11 cellular contexts compared by ENCODE assay signal in the genomic region with DNA sequence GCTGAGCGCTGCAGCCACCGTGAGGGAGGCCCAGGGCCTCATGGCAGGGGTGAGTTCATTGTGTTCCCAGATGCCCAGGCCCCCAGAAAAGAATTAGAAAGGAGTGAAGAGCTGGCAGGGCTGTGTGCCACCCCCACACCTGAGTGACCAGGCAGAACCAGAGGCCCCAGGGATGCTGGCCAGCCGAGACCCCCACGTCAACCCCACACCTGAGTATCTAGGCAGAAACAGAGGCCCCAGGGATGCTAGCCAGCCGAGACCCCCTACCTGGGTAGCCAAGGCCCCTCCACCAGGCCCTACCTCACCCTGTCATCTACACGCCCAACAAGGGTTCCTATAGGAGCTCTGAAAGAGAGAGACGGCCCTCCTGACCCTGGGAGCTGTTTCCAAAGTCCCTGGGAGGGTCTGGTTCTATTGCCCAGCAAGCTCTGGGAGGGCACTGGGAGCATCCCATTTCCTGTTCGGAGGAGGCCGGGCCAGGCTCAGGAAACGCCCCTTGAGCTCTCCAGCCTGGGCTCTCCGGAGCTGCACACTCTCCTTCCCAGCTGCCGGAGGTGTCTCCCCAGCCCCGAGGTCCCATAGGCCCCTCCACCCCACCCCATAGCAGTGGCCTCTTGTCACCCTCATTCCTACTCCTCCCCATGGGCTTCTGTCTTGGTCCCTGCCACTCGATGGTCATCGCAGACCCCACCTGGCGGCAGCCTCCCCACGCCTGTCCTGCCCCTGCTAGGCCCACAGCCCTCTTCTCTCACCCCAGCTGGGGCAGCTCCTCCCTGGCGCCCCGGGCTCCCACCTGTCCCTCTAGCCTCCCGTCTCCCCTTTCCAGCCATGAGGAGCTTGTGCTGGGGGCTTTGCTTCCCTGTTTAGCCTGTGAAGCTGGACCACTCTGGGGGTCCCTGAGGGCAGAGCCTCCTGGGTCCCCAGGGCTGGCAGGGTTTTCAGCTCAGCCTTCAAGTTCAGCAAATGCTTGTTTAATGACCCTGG. TPM values are rescaled to one million over a fixed set of nuclear protein-coding genes. Genes with fewer than 3 reads are reported as not detected.
A peak's percentile ranks its signal among the peaks of the same experiment; 100 is the strongest.
DNase-seq lines count a peak whose midpoint lies in the region; ATAC-seq and TF ChIP-seq lines count a peak whose summit lies in the region.
"Had no signal": no experiment of that assay in that cellular context is flagged by ENCODE, and none has a peak within 500 bp of the region (broad histone marks: within the 10 kb centered on the region; RNA-seq: fewer than 3 reads in every experiment).

No MANE protein-coding gene starts in this region.

- no peaks in the 10 kb centered on the region for H3K36me3 ChIP-seq in right atrium auricular region
- H3K36me3 ChIP-seq: prostate gland had no signal

- ATAC-seq in sciatic nerve (peak; percentile 22), GM21360 (IDR thresholded peaks at IDR 0.05; ENCODE audit: unreplicated experiment) (no peak), GM18907 (IDR thresholded peaks at IDR 0.05; ENCODE audit: unreplicated experiment) (no peak), HG02759 (IDR thresholded peaks at IDR 0.05; ENCODE audit: unreplicated experiment) (no peak)

- H3K4me3 ChIP-seq in right atrium auricular region: peak overlapping the region in 1 of 2 donors; percentile 4
- H3K4me3 ChIP-seq: prostate gland had no signal

- intact Hi-C loops in sciatic nerve (cut with DNase I): loop anchor here (2.0 to 10.0 kb wide), 4 partner anchors 73 to 590 kb away; a partner anchor contains a TSS

- H3K9me3 ChIP-seq in right atrium auricular region: no peaks in the 10 kb centered on the region
- H3K9me3 ChIP-seq: prostate gland had no signal

- TF ChIP-seq CTCF in right atrium auricular region (IDR thresholded peaks at IDR 0.05): no peak

- peak overlapping the region; percentile 83 to 87 for H3K27ac ChIP-seq in right atrium auricular region
- H3K27ac ChIP-seq: 22Rv1 had no signal

- no peaks in the 10 kb centered on the region for H3K27me3 ChIP-seq in right atrium auricular region

- H3K4me1 ChIP-seq in right atrium auricular region: peaks cover 0 to 65% of the 10 kb centered on the region in 2 donors
- H3K4me1 ChIP-seq: prostate gland had no signal

- DNase-seq in DMS 273 (lab: John Stamatoyannopoulos, UW; ENCODE audit: unreplicated experiment) (peak; percentile 16), DMS 273 treated with DMSO at 0.1 percent for 48 hours (lab: John Stamatoyannopoulos, UW) (no peak), UCSD-AML1 (lab: John Stamatoyannopoulos, UW; ENCODE audit: unreplicated experiment) (peak; percentile 51), right atrium auricular region (ENCODE audit: low spot score) (peak; percentile 55), sciatic nerve (ENCODE audit: low spot score) (peak; percentile 62)
- DNase-seq: cortex of kidney had no signal

RNA-seq across cellular contexts. Expression of a gene that starts 2.6 kb away (rescaled TPM):
- 10 to 100 TPM in 1 of 2 donors, 1 to 10 TPM in 1; 2.6 to 15.2 TPM for total RNA-seq in right atrium auricular region
- 7.3 TPM for total RNA-seq in sciatic nerve
- total RNA-seq: prostate gland had no signal

RNA-seq across cellular contexts. Expression of a gene that starts 2.7 kb away (rescaled TPM):
- total RNA-seq in right atrium auricular region (10 to 100 TPM in 1 of 2 donors, 1 to 10 TPM in 1; 1.4 to 11.9 TPM), sciatic nerve (3.1 TPM)

RNA-seq across cellular contexts. Expression of a gene that starts 34.1 kb away (rescaled TPM):
- total RNA-seq in right atrium auricular region (under 1 TPM in 1 of 2 donors, not detected in 1; 0.51 TPM), sciatic nerve (0.80 TPM)
